In genomic region chr12:45674583-45674982, GRCh38 we compare ENCODE assay signal across 11 cellular contexts. TPM values are rescaled to one million over a fixed set of nuclear protein-coding genes. Genes with fewer than 3 reads are reported as not detected.
DNase-seq lines count a peak whose midpoint lies in the region; ATAC-seq and TF ChIP-seq lines count a peak whose summit lies in the region.
"Had no signal": no experiment of that assay in that cellular context is flagged by ENCODE, and none has a peak within 500 bp of the region (broad histone marks: within the 10 kb centered on the region; RNA-seq: fewer than 3 reads in every experiment).

No MANE protein-coding gene starts in this region.

- no TSS peak for BruUV-seq in mammary epithelial cell (replicated peaks; lab: Mats Ljungman, UMichigan)

- H3K4me1 Mint-ChIP-seq in activated naive CD8-positive, alpha-beta T cell treated with anti-CD3 and anti-CD28 coated beads, Interleukin-2, amount 50 U/mL, for 24 hours = peaks cover 14% of the 10 kb centered on the region
- no peaks in the 10 kb centered on the region for H3K4me1 Mint-ChIP-seq in stimulated activated effector memory CD8-positive, alpha-beta T cell treated with anti-CD3 and anti-CD28 coated beads, Interleukin-12 subunit alpha, Interleukin-12 subunit beta, amount 100 ng/mL, for 72 hours
- H3K4me1 Mint-ChIP-seq: neural progenitor cell had no signal

- H3K4me2 ChIP-seq in mammary epithelial cell (ENCODE audit: insufficient read depth, low read depth, low read length) = no peak overlapping the region
- H3K4me2 ChIP-seq: neural progenitor cell had no signal

- no peak overlapping the region for H3K9ac ChIP-seq in mammary epithelial cell (ENCODE audit: insufficient read depth, low read length)
- H3K9ac ChIP-seq: neural progenitor cell had no signal

- no peak overlapping the region for H3K27ac Mint-ChIP-seq in activated naive CD8-positive, alpha-beta T cell treated with anti-CD3 and anti-CD28 coated beads, Interleukin-2, amount 50 U/mL, for 24 hours
- H3K27ac Mint-ChIP-seq in stimulated activated effector memory CD8-positive, alpha-beta T cell treated with anti-CD3 and anti-CD28 coated beads, Interleukin-12 subunit alpha, Interleukin-12 subunit beta, amount 100 ng/mL, for 72 hours = no peak overlapping the region
- H3K27ac Mint-ChIP-seq: neural progenitor cell had no signal

- in situ Hi-C loops in mammary epithelial cell (cut with MboI; ENCODE audit: low sequenced_read_pairs in 2 of 2) = no loop called here

- no peaks in the 10 kb centered on the region for H3K9me3 Mint-ChIP-seq in activated naive CD8-positive, alpha-beta T cell treated with anti-CD3 and anti-CD28 coated beads, Interleukin-2, amount 50 U/mL, for 24 hours
- H3K9me3 Mint-ChIP-seq in stimulated activated effector memory CD8-positive, alpha-beta T cell treated with anti-CD3 and anti-CD28 coated beads, Interleukin-12 subunit alpha, Interleukin-12 subunit beta, amount 100 ng/mL, for 72 hours = no peaks in the 10 kb centered on the region
- H3K9me3 Mint-ChIP-seq: neural progenitor cell had no signal

- no peaks in the 10 kb centered on the region for H3K27me3 ChIP-seq in mammary epithelial cell (ENCODE audit: insufficient read depth, low read length)
- H3K27me3 ChIP-seq in spleen (replicated peaks in 1 of 7) = no peaks in the 10 kb centered on the region
- H3K27me3 ChIP-seq: gastrocnemius medialis, neural progenitor cell had no signal

- no peak for ATAC-seq in activated naive CD8-positive, alpha-beta T cell treated with anti-CD3 and anti-CD28 coated beads, Interleukin-2, amount 50 U/mL, for 24 hours
- ATAC-seq in GM19397 (IDR thresholded peaks at IDR 0.05; ENCODE audit: unreplicated experiment) = no peak
- ATAC-seq in stimulated activated effector memory CD8-positive, alpha-beta T cell treated with anti-CD3 and anti-CD28 coated beads, Interleukin-12 subunit alpha, Interleukin-12 subunit beta, amount 100 ng/mL, for 72 hours = no peak
- ATAC-seq: gastrocnemius medialis had no signal

- CTCF ChIA-PET in mammary epithelial cell (lab: Charles Lee; ENCODE audit: low non-redundant PET) = no interaction called here

- H3K79me2 ChIP-seq in mammary epithelial cell (ENCODE audit: insufficient read depth, low read length) = no peaks in the 10 kb centered on the region

- TF ChIP-seq POLR2A in spleen (IDR thresholded peaks at IDR 0.05) = no peak

- no peak overlapping the region for H3K4me3 Mint-ChIP-seq in activated naive CD8-positive, alpha-beta T cell treated with anti-CD3 and anti-CD28 coated beads, Interleukin-2, amount 50 U/mL, for 24 hours
- H3K4me3 Mint-ChIP-seq in stimulated activated effector memory CD8-positive, alpha-beta T cell treated with anti-CD3 and anti-CD28 coated beads, Interleukin-12 subunit alpha, Interleukin-12 subunit beta, amount 100 ng/mL, for 72 hours = no peak overlapping the region
- H3K4me3 Mint-ChIP-seq: neural progenitor cell had no signal

- H3K4me3 ChIP-seq in AG10803 (ENCODE audit: low read length) (no peak overlapping the region), mammary epithelial cell (replicated peaks in 1 of 3; ENCODE audit: insufficient read depth in 1 of 3, low read depth in 2 of 3, low read length in 3 of 3) (no peak overlapping the region), spleen (no peak overlapping the region)
- H3K4me3 ChIP-seq: gastrocnemius medialis, neural progenitor cell had no signal

- H3K9me3 ChIP-seq in mammary epithelial cell (replicated peaks; ENCODE audit: insufficient read depth, low read length) (no peaks in the 10 kb centered on the region), spleen (no peaks in the 10 kb centered on the region)
- H3K9me3 ChIP-seq: gastrocnemius medialis had no signal

- H3K27me3 Mint-ChIP-seq in activated naive CD8-positive, alpha-beta T cell treated with anti-CD3 and anti-CD28 coated beads, Interleukin-2, amount 50 U/mL, for 24 hours = no peaks in the 10 kb centered on the region

- intact Hi-C loops in mammary epithelial cell (cut with micrococcal nuclease) = loop anchor here (5.0 kb wide), 1 partner anchor 53 kb away; the partner anchor contains the start of gene ARID2
- intact Hi-C loops in spleen (cut with DNase I; ENCODE audit: low total_unique reads) = loop anchor here (5.0 kb wide), 1 partner anchor 43 kb away; no protein-coding TSS in a partner anchor

- no peaks in the 10 kb centered on the region for H3K36me3 ChIP-seq in mammary epithelial cell (ENCODE audit: insufficient read depth, low read length)
- H3K36me3 ChIP-seq in spleen = no peaks in the 10 kb centered on the region
- H3K36me3 ChIP-seq: gastrocnemius medialis, neural progenitor cell had no signal

- peaks cover 9% of the 10 kb centered on the region for H3K4me1 ChIP-seq in mammary epithelial cell (ENCODE audit: insufficient read depth, low read length)
- peaks cover 13 to 21% (median 17%) of the 10 kb centered on the region in 6 donors for H3K4me1 ChIP-seq in spleen

- no peak overlapping the region for H2AFZ ChIP-seq in mammary epithelial cell (ENCODE audit: low read depth, low read length)
- H2AFZ ChIP-seq: neural progenitor cell had no signal

- H4K20me1 ChIP-seq in mammary epithelial cell (ENCODE audit: insufficient read depth, low read length) = no peaks in the 10 kb centered on the region

- 32% methylated on average over 5 of the region's 5 CpGs for WGBS in mammary epithelial cell (ENCODE audit: low coverage, missing lambda C conversion rate)
- 53 to 74% (median 59%) methylated on average over 5 of the region's 5 CpGs for WGBS in spleen, 5 donors

- H3K27ac ChIP-seq in mammary epithelial cell (ENCODE audit: insufficient read depth, low read depth, low read length) (no peak overlapping the region), spleen (no peak overlapping the region)
- H3K27ac ChIP-seq: gastrocnemius medialis, neural progenitor cell had no signal

- no peak for TF ChIP-seq CTCF in AG10803 (conservative IDR thresholded peaks at IDR 0.05; ENCODE audit: low read length)
- TF ChIP-seq CTCF in mammary epithelial cell (conservative IDR thresholded peaks at IDR 0.05 in 1 of 2, IDR thresholded peaks at IDR 0.05 in 1 of 2; ENCODE audit: extremely low read depth in 1 of 2, insufficient read depth in 1 of 2, low read depth in 1 of 2, low read length in 2 of 2) = no peak
- TF ChIP-seq CTCF in spleen (IDR thresholded peaks at IDR 0.05 in 8 of 11, conservative IDR thresholded peaks at IDR 0.05 in 3 of 11) = no peak

- DNase-seq in AG10803 (ENCODE audit: low read depth) (peak; percentile 73), mammary epithelial cell (peak; percentile 56), lung microvascular endothelial cell (ENCODE audit: low read depth in 2 of 2) (peak; percentile 4 to 95), spleen (no peak)
- no peak for DNase-seq in activated naive CD8-positive, alpha-beta T cell treated with anti-CD3 and anti-CD28 coated beads, Interleukin-2, amount 50 U/mL, for 24 hours
- no peak for DNase-seq in stimulated activated effector memory CD8-positive, alpha-beta T cell treated with anti-CD3 and anti-CD28 coated beads, Interleukin-12 subunit alpha, Interleukin-12 subunit beta, amount 100 ng/mL, for 72 hours (ENCODE audit: low spot score in 2 of 2)
- DNase-seq: gastrocnemius medialis, NCI-H1436 had no signal

- H3K36me3 Mint-ChIP-seq in activated naive CD8-positive, alpha-beta T cell treated with anti-CD3 and anti-CD28 coated beads, Interleukin-2, amount 50 U/mL, for 24 hours (ENCODE audit: low read depth) = no peaks in the 10 kb centered on the region
- H3K36me3 Mint-ChIP-seq in stimulated activated effector memory CD8-positive, alpha-beta T cell treated with anti-CD3 and anti-CD28 coated beads, Interleukin-12 subunit alpha, Interleukin-12 subunit beta, amount 100 ng/mL, for 72 hours = no peaks in the 10 kb centered on the region
- H3K36me3 Mint-ChIP-seq: neural progenitor cell had no signal

- no peak for TF ChIP-seq RAD21 in Ishikawa (IDR thresholded peaks at IDR 0.05; ENCODE audit: low read depth)

- dilution Hi-C loops in mammary epithelial cell (cut with HindIII; ENCODE audit: low sequenced_read_pairs) = no loop called here

- TF ChIP-seq EP300 in Ishikawa (IDR thresholded peaks at IDR 0.05; ENCODE audit: borderline replicate concordance) = no peak

TF ChIP-seq in Ishikawa, 13 proteins besides CTCF, POLR2A, EP300 and RAD21 (continues in another document):
- TF ChIP-seq REST (IDR thresholded peaks at IDR 0.05; ENCODE audit: low read depth) (no peak), FOXM1 (IDR thresholded peaks at IDR 0.05; ENCODE audit: borderline replicate concordance, low read depth) (no peak), CREB1 (IDR thresholded peaks at IDR 0.05; ENCODE audit: low read depth) (no peak), ZBTB7A (IDR thresholded peaks at IDR 0.05; ENCODE audit: low read depth) (no peak), CEBPB (IDR thresholded peaks at IDR 0.05) (0 out of 2 replicates have a peak, but pooled peaks have one; percentile 18), NFIC (IDR thresholded peaks at IDR 0.05) (peak; percentile 56)

RNA-seq across cellular contexts. Expression of gene ARID2, which starts 54.9 kb away (rescaled TPM):
- total RNA-seq in mammary epithelial cell (10 to 100 TPM; 22.2 to 24.3 TPM), lung microvascular endothelial cell (9.4 and 11.5 TPM in 2 replicates), spleen (10 to 100 TPM; 31.7 to 59.6 (median 44.2) TPM)
- polyA plus RNA-seq in mammary epithelial cell (13.8 TPM), spleen (1 to 10 TPM; 5.7 to 7.6 (median 6.1) TPM)
- polyA minus RNA-seq in mammary epithelial cell = 15.7 TPM

Comparison
In these comparisons a context has a peak if more than half of its experiments do, and no peak if none do; other contexts are left out.
1. DNase-seq: peak in AG10803 (single experiment), mammary epithelial cell (single experiment) and lung microvascular endothelial cell (2 of 2); none in activated naive CD8-positive, alpha-beta T cell treated with anti-CD3 and anti-CD28 coated beads, Interleukin-2, amount 50 U/mL, for 24 hours (single experiment), spleen (single experiment) and stimulated activated effector memory CD8-positive, alpha-beta T cell treated with anti-CD3 and anti-CD28 coated beads, Interleukin-12 subunit alpha, Interleukin-12 subunit beta, amount 100 ng/mL, for 72 hours (0 of 2).